In the genomic region with DNA sequence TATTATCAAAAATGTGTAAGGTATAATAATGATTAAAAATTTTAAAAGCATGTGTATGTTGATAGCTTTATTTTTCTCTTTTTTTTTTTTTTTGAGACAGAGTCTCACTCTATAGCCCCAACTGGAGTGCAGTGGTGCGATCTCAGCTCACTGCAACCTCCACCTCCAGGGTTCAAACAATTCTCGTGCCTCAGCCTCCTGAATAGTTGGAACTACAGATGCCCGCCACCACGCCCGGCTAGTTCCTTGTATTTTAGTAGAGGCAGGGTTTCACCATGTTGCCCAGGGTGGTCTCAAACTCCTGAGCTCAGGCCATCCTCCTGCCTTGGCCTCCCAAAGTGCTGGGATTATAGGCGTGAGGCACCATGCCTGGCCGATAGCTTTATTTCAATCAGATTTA, we compare ENCODE assay signal across 11 cellular contexts. TPM values are rescaled to one million over a fixed set of nuclear protein-coding genes. Genes with fewer than 3 reads are reported as not detected.
A peak's percentile ranks its signal among the peaks of the same experiment; 100 is the strongest.
DNase-seq lines count a peak whose midpoint lies in the region; ATAC-seq and TF ChIP-seq lines count a peak whose summit lies in the region.
"Not testable (repeated sequence)": the region's sequence is repeated elsewhere in the genome, so short reads cannot be mapped to it uniquely, and the experiment has no call there.
"Had no signal": no experiment of that assay in that cellular context is flagged by ENCODE, and none has a peak within 500 bp of the region (broad histone marks: within the 10 kb centered on the region; RNA-seq: fewer than 3 reads in every experiment).

No MANE protein-coding gene starts in this region.

- H3K27ac Mint-ChIP-seq in WTC11; glutamatergic neuron (ENCODE audit: unreplicated experiment): not testable (repeated sequence)

- CTCF ChIA-PET in WTC11 (lab: Charles Lee) = interaction anchor here (2.4 kb wide), 1 partner anchor 19 kb away, joined by 7 read pairs; no protein-coding TSS in a partner anchor

- not testable (repeated sequence) for H3K4me3 ChIP-seq in right cardiac atrium (ENCODE audit: low read length); right lobe of liver; mucosa of descending colon; sigmoid colon; upper lobe of right lung

- H3K4me1 ChIP-seq in right cardiac atrium (ENCODE audit: control insufficient read depth, insufficient read depth, low read length); right lobe of liver; mucosa of descending colon (ENCODE audit: low read depth); upper lobe of right lung: not testable (repeated sequence)
- peaks cover 0 to 15% (median 7%) of the 10 kb centered on the region in 4 donors for H3K4me1 ChIP-seq in sigmoid colon

- TF ChIP-seq EP300 in sigmoid colon (IDR thresholded peaks at IDR 0.05) = not testable (repeated sequence)

- intact Hi-C loops in right cardiac atrium (cut with DNase I); right lobe of liver (cut with DNase I); mucosa of descending colon (cut with DNase I, micrococcal nuclease); sigmoid colon (cut with DNase I); upper lobe of right lung (cut with DNase I): not testable (repeated sequence)

- not testable (repeated sequence) for H3K36me3 Mint-ChIP-seq in WTC11; glutamatergic neuron (ENCODE audit: unreplicated experiment)

- POLR2A ChIA-PET in WTC11 (lab: Charles Lee) = not testable (repeated sequence)

- not testable (repeated sequence) for TF ChIP-seq CTCF in WTC11 (IDR thresholded peaks at IDR 0.05); glutamatergic neuron (IDR thresholded peaks at IDR 0.05; ENCODE audit: partially characterized antibody, unreplicated experiment); right lobe of liver (IDR thresholded peaks at IDR 0.05); mucosa of descending colon (IDR thresholded peaks at IDR 0.05); sigmoid colon (IDR thresholded peaks at IDR 0.05); upper lobe of right lung (IDR thresholded peaks at IDR 0.05)

- H3K36me3 ChIP-seq in right lobe of liver; mucosa of descending colon (ENCODE audit: low read depth); sigmoid colon; upper lobe of right lung: not testable (repeated sequence)

- TF ChIP-seq POLR2A in right lobe of liver (IDR thresholded peaks at IDR 0.05); sigmoid colon (IDR thresholded peaks at IDR 0.05): not testable (repeated sequence)

- H3K27me3 Mint-ChIP-seq in WTC11 (ENCODE audit: low read depth) (peaks cover 18% of the 10 kb centered on the region), glutamatergic neuron (ENCODE audit: unreplicated experiment) (peaks cover 18% of the 10 kb centered on the region)

- not testable (repeated sequence) for ATAC-seq in WTC11, right cardiac atrium, right lobe of liver, mucosa of descending colon, upper lobe of right lung

- not testable (repeated sequence) for H3K9me3 ChIP-seq in right cardiac atrium (ENCODE audit: control insufficient read depth, low read length); right lobe of liver; mucosa of descending colon; sigmoid colon; upper lobe of right lung

- H3K4me3 Mint-ChIP-seq in WTC11; glutamatergic neuron (ENCODE audit: unreplicated experiment): not testable (repeated sequence)

- not testable (repeated sequence) for H3K27me3 ChIP-seq in right cardiac atrium (ENCODE audit: control insufficient read depth, insufficient read depth); right lobe of liver; sigmoid colon; upper lobe of right lung

- DNase-seq in WTC11 (ENCODE audit: low spot score) (peak; percentile 0), glutamatergic neuron (peak; percentile 3), right cardiac atrium (peak; percentile 7 to 21 (median 18)), right lobe of liver (peak; percentile 3 to 19 (median 9)), mucosa of descending colon (peak in 2 of 3 donors; percentile 0 to 14), sigmoid colon (peak; percentile 60), upper lobe of right lung (peak; percentile 16)

- WGBS in right cardiac atrium = 93% methylated on average over 7 of the region's 7 CpGs
- 43% methylated on average over 6 of the region's 7 CpGs for WGBS in right lobe of liver (ENCODE audit: insufficient coverage, low coverage, low lambda C conversion rate, missing lambda C conversion rate)
- WGBS in sigmoid colon, 2 donors = 88 to 93% methylated on average over 7 of the region's 7 CpGs

- peaks cover 19% of the 10 kb centered on the region for H3K4me1 Mint-ChIP-seq in WTC11
- H3K4me1 Mint-ChIP-seq in glutamatergic neuron (ENCODE audit: low read depth, unreplicated experiment) = peaks cover 48% of the 10 kb centered on the region

- H3K9me3 Mint-ChIP-seq in WTC11 = not testable (repeated sequence)
- H3K9me3 Mint-ChIP-seq in glutamatergic neuron (ENCODE audit: unreplicated experiment) = peaks cover 16% of the 10 kb centered on the region

- not testable (repeated sequence) for H3K27ac ChIP-seq in right cardiac atrium (ENCODE audit: low read length); right lobe of liver; sigmoid colon; upper lobe of right lung

RNA-seq across cellular contexts. Expression of gene ADAMTS2, which starts 20.9 kb away (rescaled TPM):
- 6.9 to 11.2 TPM (median 9.0 TPM) in 3 replicates for total RNA-seq in WTC11 (2021)
- total RNA-seq in glutamatergic neuron (ENCODE audit: unreplicated experiment) = 23.5 TPM
- 10 to 100 TPM; 11.9 to 23.2 (median 18.0) TPM for total RNA-seq in right cardiac atrium
- polyA plus RNA-seq in right cardiac atrium = 7.0 TPM
- 10 to 100 TPM in 5 of 6 experiments, 1 to 10 TPM in 1; 6.3 to 18.9 (median 13.5) TPM for total RNA-seq in right lobe of liver
- 1 to 10 TPM; 1.3 to 9.2 (median 7.3) TPM for total RNA-seq in mucosa of descending colon
- 10 to 100 TPM in 3 of 4 donors, 1 to 10 TPM in 1; 9.2 to 33.2 (median 14.6) TPM for total RNA-seq in sigmoid colon
- polyA plus RNA-seq in sigmoid colon = 1 to 10 TPM in 2 of 3 donors, under 1 TPM in 1; 0.69 to 5.9 (median 1.2) TPM
- 16.4 TPM for total RNA-seq in upper lobe of right lung
- total RNA-seq: Calu3; CD4-positive, alpha-beta memory T cell; G401 had no signal
- polyA plus RNA-seq: A549 had no signal

Comparison
In these comparisons a context has a peak if more than half of its experiments do, and no peak if none do; other contexts are left out.
1. DNase-seq: peak in every context shown above with its lines; median percentile 60 in sigmoid colon; 18 in right cardiac atrium; 16 in upper lobe of right lung; 9 in right lobe of liver; 7 in mucosa of descending colon; 3 in glutamatergic neuron; 0 in WTC11.